23 cellular contexts compared by ENCODE assay signal in the genomic region with DNA sequence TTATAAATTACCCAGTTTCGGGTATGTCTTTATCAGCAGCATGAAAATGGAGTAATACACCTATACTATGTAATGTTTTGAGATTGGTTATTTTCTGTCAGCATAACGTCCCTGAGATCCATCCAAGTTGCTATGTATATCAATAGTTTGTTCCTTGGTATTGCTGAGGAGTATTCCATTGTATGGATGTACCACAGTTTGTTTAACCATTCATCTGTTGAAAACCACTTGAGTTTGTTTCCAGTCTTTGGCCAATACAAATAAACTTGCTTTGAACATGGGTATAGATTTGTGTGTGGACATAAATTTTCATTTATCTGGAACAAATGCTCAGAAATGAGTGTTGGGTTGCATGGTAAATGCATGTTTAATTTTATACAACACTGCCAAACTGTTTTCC.
"Had no signal": no experiment of that assay in that cellular context is flagged by ENCODE, and none has a peak within 500 bp of the region (broad histone marks: within the 10 kb centered on the region; RNA-seq: fewer than 3 reads in every experiment).

No MANE protein-coding gene starts in this region.

- ATAC-seq: effector memory CD8-positive, alpha-beta T cell; esophagus mucosa; foreskin keratinocyte; gastrocnemius medialis; gastroesophageal sphincter; heart left ventricle; heart right ventricle had no signal

- DNase-seq: colonic mucosa; cortex of kidney; dermis blood vessel endothelial cell; dorsolateral prefrontal cortex; effector CD4-positive, alpha-beta T cell; effector CD8-positive, alpha-beta T cell; effector memory CD4-positive, alpha-beta T cell; effector memory CD8-positive, alpha-beta T cell; endodermal cell; esophagus squamous epithelium; foreskin fibroblast; foreskin keratinocyte; foreskin melanocyte; gastrocnemius medialis; glutamatergic neuron; head of caudate nucleus; heart left ventricle; heart right ventricle had no signal

- H3K27me3 ChIP-seq: colonic mucosa, dorsolateral prefrontal cortex, esophagus muscularis mucosa, esophagus squamous epithelium, foreskin keratinocyte, gastrocnemius medialis, gastroesophageal sphincter, heart left ventricle, heart right ventricle had no signal

- H3K9me3 ChIP-seq: colonic mucosa, esophagus muscularis mucosa, esophagus squamous epithelium, gastrocnemius medialis, gastroesophageal sphincter, heart left ventricle, heart right ventricle had no signal

- H3K36me3 ChIP-seq: colonic mucosa, gastrocnemius medialis had no signal

- H3K4me1 ChIP-seq: colonic mucosa, esophagus muscularis mucosa, esophagus squamous epithelium, foreskin keratinocyte, gastrocnemius medialis, gastroesophageal sphincter had no signal

- H3K27ac ChIP-seq: colonic mucosa, coronary artery, dorsolateral prefrontal cortex, epithelial cell of prostate, esophagus muscularis mucosa, esophagus squamous epithelium, foreskin keratinocyte, gastrocnemius medialis, gastroesophageal sphincter, heart left ventricle, heart right ventricle had no signal

- H3K4me3 ChIP-seq: colonic mucosa, coronary artery, dorsolateral prefrontal cortex, esophagus muscularis mucosa, esophagus squamous epithelium, gastrocnemius medialis, gastroesophageal sphincter, heart left ventricle, heart right ventricle had no signal
